In the genomic region with DNA sequence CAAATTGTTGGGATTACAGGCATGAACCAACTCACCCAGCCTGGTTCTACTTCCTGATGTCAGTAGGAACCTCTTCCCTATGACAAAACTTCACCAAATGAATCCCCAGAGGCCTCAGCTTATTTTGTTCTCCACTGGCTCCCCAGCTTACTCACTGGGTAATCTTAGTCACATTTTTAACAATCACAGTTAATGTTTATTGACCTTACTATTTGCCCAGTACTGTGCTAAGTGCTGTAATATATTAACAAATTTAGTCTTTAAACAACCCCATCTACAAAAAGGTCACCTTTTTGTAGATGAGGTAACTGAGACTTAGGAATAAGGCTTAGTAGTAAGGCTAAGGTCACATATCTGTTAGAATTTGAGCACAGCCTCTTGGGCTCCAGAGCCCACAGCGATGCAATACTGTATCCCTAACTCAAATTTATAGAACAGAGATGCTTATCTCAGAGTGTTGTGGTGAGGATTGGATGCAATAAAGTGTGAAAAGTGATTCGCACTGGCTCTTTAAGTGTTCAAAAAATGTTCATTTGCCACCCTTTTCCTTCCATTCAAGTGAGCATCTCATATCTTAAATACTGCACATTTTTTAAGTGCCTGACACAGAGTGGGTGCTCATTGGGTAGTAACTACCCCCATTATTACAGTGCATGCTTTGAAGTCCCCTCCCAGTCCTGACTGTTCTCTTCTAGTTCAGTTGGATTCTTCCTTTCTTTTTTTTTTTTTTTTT, we compare ENCODE assay signal across 13 cellular contexts.
DNase-seq lines count a peak whose midpoint lies in the region; ATAC-seq, FAIRE-seq and TF ChIP-seq lines count a peak whose summit lies in the region.
"Had no signal": no experiment of that assay in that cellular context is flagged by ENCODE, and none has a peak within 500 bp of the region (broad histone marks: within the 10 kb centered on the region; RNA-seq: fewer than 3 reads in every experiment).

No MANE protein-coding gene starts in this region.

- H3K27me3 ChIP-seq in right lobe of liver: no peaks in the 10 kb centered on the region
- H3K27me3 ChIP-seq: esophagus squamous epithelium had no signal

- ATAC-seq in right lobe of liver: peak in 3 of 4 donors; percentile 10 to 76 (median 38)
- ATAC-seq in GM19023 (IDR thresholded peaks at IDR 0.05; ENCODE audit: unreplicated experiment): no peak
- no peak for ATAC-seq in HG03025 (IDR thresholded peaks at IDR 0.05; ENCODE audit: low FRiP score, unreplicated experiment)

- intact Hi-C loops in right lobe of liver (cut with DNase I): loop anchor here in 1 of 2 donors (10.0 kb wide), 1 partner anchor 314 kb away; no protein-coding TSS in a partner anchor

- no peaks in the 10 kb centered on the region for H3K9me3 ChIP-seq in right lobe of liver
- H3K9me3 ChIP-seq: esophagus squamous epithelium had no signal

- peaks cover 0 to 5% (median 0%) of the 10 kb centered on the region in 4 donors for H3K4me1 ChIP-seq in right lobe of liver

- H3K27ac ChIP-seq in right lobe of liver: no peak overlapping the region
- H3K27ac ChIP-seq: esophagus squamous epithelium had no signal

- DNase-seq in Daoy (ENCODE audit: low read depth) (peak; percentile 60), HTR-8/SVneo (ENCODE audit: insufficient read length, low spot score) (no peak), epithelial cell of esophagus (ENCODE audit: low read depth) (peak; percentile 70), right lobe of liver (no peak), activated gamma-delta T cell treated with Interleukin-2 at 50 U/mL for 16 hours (no peak)
- DNase-seq: activated CD4-positive, alpha-beta T cell treated with anti-CD3 and anti-CD28 coated beads, Interleukin-2, amount 50 U/mL, for 4 hours; CD4-positive, alpha-beta memory T cell; esophagus squamous epithelium; naive B cell; retina; substantia nigra had no signal

- WGBS in right lobe of liver (ENCODE audit: insufficient coverage, low coverage, low lambda C conversion rate, missing lambda C conversion rate): 87% methylated on average over 2 of the region's 2 CpGs

- TF ChIP-seq CTCF in epithelial cell of esophagus (IDR thresholded peaks at IDR 0.05; ENCODE audit: insufficient read depth, low read depth, low read length, missing control alignments): no peak
- TF ChIP-seq CTCF in right lobe of liver (IDR thresholded peaks at IDR 0.05): no peak

- TF ChIP-seq POLR2A in right lobe of liver (IDR thresholded peaks at IDR 0.05): no peak

- peak; percentile 26 for FAIRE-seq in HTR-8/SVneo (lab: Jason Lieb, UNC)

- no peaks in the 10 kb centered on the region for H3K36me3 ChIP-seq in right lobe of liver
- H3K36me3 ChIP-seq: esophagus squamous epithelium had no signal

- H3K4me3 ChIP-seq in epithelial cell of esophagus (ENCODE audit: low read length): no peak overlapping the region
- no peak overlapping the region for H3K4me3 ChIP-seq in right lobe of liver
- H3K4me3 ChIP-seq: esophagus squamous epithelium had no signal

Comparison
In these comparisons a context has a peak if more than half of its experiments do, and no peak if none do; other contexts are left out.
1. DNase-seq: peak in Daoy (single experiment) and epithelial cell of esophagus (single experiment); none in HTR-8/SVneo (single experiment), right lobe of liver (0 of 3) and activated gamma-delta T cell treated with Interleukin-2 at 50 U/mL for 16 hours (single experiment).
2. ATAC-seq: peak in right lobe of liver (3 of 4); none in GM19023 (single experiment) and HG03025 (single experiment).